26 cellular contexts compared by ENCODE assay signal in genomic region chr9:115689331-115689730, GRCh38.
"Had no signal": no experiment of that assay in that cellular context is flagged by ENCODE, and none has a peak within 500 bp of the region (broad histone marks: within the 10 kb centered on the region; RNA-seq: fewer than 3 reads in every experiment).

No MANE protein-coding gene starts in this region.

- H3K4me1 ChIP-seq: body of pancreas, colonic mucosa, left lung, lower lobe of right lung, spleen, upper lobe of right lung had no signal

- H3K27ac Mint-ChIP-seq: activated CD4-positive, alpha-beta T cell treated with anti-CD3 and anti-CD28 coated beads for 36 hours; activated CD8-positive, alpha-beta memory T cell treated with anti-CD3 and anti-CD28 coated beads, Interleukin-2, amount 10 ng/mL, durations not matched to agents 7 days and 5 days; activated CD8-positive, alpha-beta T cell treated with anti-CD3 and anti-CD28 coated beads, Interleukin-2, amount 10 ng/mL, durations not matched to agents 7 days and 5 days; activated naive CD8-positive, alpha-beta T cell; naive thymus-derived CD8-positive, alpha-beta T cell had no signal

- DNase-seq: activated CD4-positive, alpha-beta T cell treated with anti-CD3 and anti-CD28 coated beads for 36 hours; activated CD4-positive, CD25-positive, alpha-beta regulatory T cell; activated CD8-positive, alpha-beta memory T cell treated with anti-CD3 and anti-CD28 coated beads, Interleukin-2, amount 10 ng/mL, durations not matched to agents 7 days and 5 days; activated CD8-positive, alpha-beta T cell treated with anti-CD3 and anti-CD28 coated beads, Interleukin-2, amount 10 ng/mL, durations not matched to agents 7 days and 5 days; activated naive CD4-positive, alpha-beta T cell; activated T-cell treated with anti-CD3 and anti-CD28 coated beads, Interleukin-2, amount 50 U/mL, for 48 hours; aorta; body of pancreas; cerebellar nuclear complex; colonic mucosa; effector CD8-positive, alpha-beta T cell; kidney glomerular epithelial cell; left lung; lower lobe of right lung; mesenchymal stem cell; naive thymus-derived CD8-positive, alpha-beta T cell; nucleus accumbens; spleen; stimulated activated naive CD4-positive, alpha-beta T cell; tibial artery; upper lobe of right lung had no signal

- H3K4me3 ChIP-seq: body of pancreas, cardiac muscle cell, colonic mucosa, left lung, lower lobe of right lung, right atrium auricular region, spleen, suprapubic skin, tibial artery, upper lobe of right lung had no signal

- H3K27me3 ChIP-seq: body of pancreas, cardiac muscle cell, colonic mucosa, left lung, right atrium auricular region, spleen, suprapubic skin, tibial artery, upper lobe of right lung had no signal

- H3K4me3 Mint-ChIP-seq: activated CD4-positive, alpha-beta T cell treated with anti-CD3 and anti-CD28 coated beads for 36 hours; activated CD8-positive, alpha-beta memory T cell treated with anti-CD3 and anti-CD28 coated beads, Interleukin-2, amount 10 ng/mL, durations not matched to agents 7 days and 5 days; activated CD8-positive, alpha-beta T cell treated with anti-CD3 and anti-CD28 coated beads, Interleukin-2, amount 10 ng/mL, durations not matched to agents 7 days and 5 days; activated naive CD8-positive, alpha-beta T cell; naive thymus-derived CD8-positive, alpha-beta T cell; neural crest cell had no signal

- H3K27ac ChIP-seq: body of pancreas, cardiac muscle cell, colonic mucosa, left lung, lower lobe of right lung, right atrium auricular region, spleen, suprapubic skin, tibial artery, upper lobe of right lung had no signal

- H3K9me3 ChIP-seq: body of pancreas, colonic mucosa, left lung, lower lobe of right lung, suprapubic skin, tibial artery, upper lobe of right lung had no signal

- H3K36me3 ChIP-seq: cardiac muscle cell, colonic mucosa, left lung, lower lobe of right lung, right atrium auricular region, spleen, suprapubic skin, tibial artery, upper lobe of right lung had no signal

- ATAC-seq: activated CD4-positive, alpha-beta T cell treated with anti-CD3 and anti-CD28 coated beads for 36 hours; activated CD8-positive, alpha-beta memory T cell treated with anti-CD3 and anti-CD28 coated beads, Interleukin-2, amount 10 ng/mL, durations not matched to agents 7 days and 5 days; activated CD8-positive, alpha-beta T cell treated with anti-CD3 and anti-CD28 coated beads, Interleukin-2, amount 10 ng/mL, durations not matched to agents 7 days and 5 days; body of pancreas; left lung; lower lobe of right lung; naive thymus-derived CD8-positive, alpha-beta T cell; upper lobe of right lung had no signal

- H3K27me3 Mint-ChIP-seq: activated CD4-positive, alpha-beta T cell treated with anti-CD3 and anti-CD28 coated beads for 36 hours; activated CD8-positive, alpha-beta memory T cell treated with anti-CD3 and anti-CD28 coated beads, Interleukin-2, amount 10 ng/mL, durations not matched to agents 7 days and 5 days had no signal

- H3K9me3 Mint-ChIP-seq: neural crest cell had no signal

- H3K4me1 Mint-ChIP-seq: activated CD4-positive, alpha-beta T cell treated with anti-CD3 and anti-CD28 coated beads for 36 hours; activated CD8-positive, alpha-beta memory T cell treated with anti-CD3 and anti-CD28 coated beads, Interleukin-2, amount 10 ng/mL, durations not matched to agents 7 days and 5 days; naive thymus-derived CD8-positive, alpha-beta T cell; neural crest cell had no signal

- H3K36me3 Mint-ChIP-seq: activated CD8-positive, alpha-beta memory T cell treated with anti-CD3 and anti-CD28 coated beads, Interleukin-2, amount 10 ng/mL, durations not matched to agents 7 days and 5 days; activated naive CD8-positive, alpha-beta T cell had no signal
